Comparison of ENCODE assay signal across 2 cellular contexts in genomic region chr5:120806132-120806531, GRCh38.
TF ChIP-seq lines count a peak whose summit lies in the region.

No MANE protein-coding gene starts in this region.

TF ChIP-seq in HepG2, 621 proteins besides CTCF, POLR2A, EP300 and RAD21 (continued from another document):
- TF ChIP-seq, protein P1, sequence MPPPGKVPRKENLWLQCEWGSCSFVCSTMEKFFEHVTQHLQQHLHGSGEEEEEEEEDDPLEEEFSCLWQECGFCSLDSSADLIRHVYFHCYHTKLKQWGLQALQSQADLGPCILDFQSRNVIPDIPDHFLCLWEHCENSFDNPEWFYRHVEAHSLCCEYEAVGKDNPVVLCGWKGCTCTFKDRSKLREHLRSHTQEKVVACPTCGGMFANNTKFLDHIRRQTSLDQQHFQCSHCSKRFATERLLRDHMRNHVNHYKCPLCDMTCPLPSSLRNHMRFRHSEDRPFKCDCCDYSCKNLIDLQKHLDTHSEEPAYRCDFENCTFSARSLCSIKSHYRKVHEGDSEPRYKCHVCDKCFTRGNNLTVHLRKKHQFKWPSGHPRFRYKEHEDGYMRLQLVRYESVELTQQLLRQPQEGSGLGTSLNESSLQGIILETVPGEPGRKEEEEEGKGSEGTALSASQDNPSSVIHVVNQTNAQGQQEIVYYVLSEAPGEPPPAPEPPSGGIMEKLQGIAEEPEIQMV (CRISPR knock-in tag; IDR thresholded peaks at IDR 0.05; ENCODE audit: low read depth): no peak

TF ChIP-seq in K562, 482 proteins besides CTCF, POLR2A, EP300 and RAD21 (continued from another document):
- TF ChIP-seq, protein P2, sequence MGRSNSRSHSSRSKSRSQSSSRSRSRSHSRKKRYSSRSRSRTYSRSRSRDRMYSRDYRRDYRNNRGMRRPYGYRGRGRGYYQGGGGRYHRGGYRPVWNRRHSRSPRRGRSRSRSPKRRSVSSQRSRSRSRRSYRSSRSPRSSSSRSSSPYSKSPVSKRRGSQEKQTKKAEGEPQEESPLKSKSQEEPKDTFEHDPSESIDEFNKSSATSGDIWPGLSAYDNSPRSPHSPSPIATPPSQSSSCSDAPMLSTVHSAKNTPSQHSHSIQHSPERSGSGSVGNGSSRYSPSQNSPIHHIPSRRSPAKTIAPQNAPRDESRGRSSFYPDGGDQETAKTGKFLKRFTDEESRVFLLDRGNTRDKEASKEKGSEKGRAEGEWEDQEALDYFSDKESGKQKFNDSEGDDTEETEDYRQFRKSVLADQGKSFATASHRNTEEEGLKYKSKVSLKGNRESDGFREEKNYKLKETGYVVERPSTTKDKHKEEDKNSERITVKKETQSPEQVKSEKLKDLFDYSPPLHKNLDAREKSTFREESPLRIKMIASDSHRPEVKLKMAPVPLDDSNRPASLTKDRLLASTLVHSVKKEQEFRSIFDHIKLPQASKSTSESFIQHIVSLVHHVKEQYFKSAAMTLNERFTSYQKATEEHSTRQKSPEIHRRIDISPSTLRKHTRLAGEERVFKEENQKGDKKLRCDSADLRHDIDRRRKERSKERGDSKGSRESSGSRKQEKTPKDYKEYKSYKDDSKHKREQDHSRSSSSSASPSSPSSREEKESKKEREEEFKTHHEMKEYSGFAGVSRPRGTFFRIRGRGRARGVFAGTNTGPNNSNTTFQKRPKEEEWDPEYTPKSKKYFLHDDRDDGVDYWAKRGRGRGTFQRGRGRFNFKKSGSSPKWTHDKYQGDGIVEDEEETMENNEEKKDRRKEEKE (IDR thresholded peaks at IDR 0.05; ENCODE audit: borderline replicate concordance in 1 of 2, control insufficient read depth in 1 of 2, low read depth in 2 of 2, low read length in 1 of 2): no peak
